1 cellular context compared by ENCODE assay signal in genomic region chr9:101601904-101602765, GRCh38.
TF ChIP-seq lines count a peak whose summit lies in the region.

No MANE protein-coding gene starts in this region.

TF ChIP-seq in HepG2, 621 proteins besides CTCF, POLR2A, EP300 and RAD21 (continued from another document):
- TF ChIP-seq TFDP1 (CRISPR knock-in tag; IDR thresholded peaks at IDR 0.05; ENCODE audit: borderline replicate concordance) (no peak), MYPOP (CRISPR knock-in tag; IDR thresholded peaks at IDR 0.05) (no peak), ZNF280B (CRISPR knock-in tag; IDR thresholded peaks at IDR 0.05; ENCODE audit: borderline replicate concordance) (no peak), ZNF382 (CRISPR knock-in tag; IDR thresholded peaks at IDR 0.05; ENCODE audit: borderline replicate concordance) (no peak), HNRNPK (IDR thresholded peaks at IDR 0.05; ENCODE audit: low read depth, low read length, poor library complexity, severe bottlenecking) (no peak), ARNTL (CRISPR knock-in tag; IDR thresholded peaks at IDR 0.05) (no peak), TOPORS (CRISPR knock-in tag; IDR thresholded peaks at IDR 0.05) (no peak), STAG1 (CRISPR knock-in tag; IDR thresholded peaks at IDR 0.05) (peak; percentile 69), TEAD3 (CRISPR knock-in tag; optimal IDR thresholded peaks at IDR 0.05; ENCODE audit: borderline replicate concordance) (no peak), SMC3 (IDR thresholded peaks at IDR 0.05; ENCODE audit: low read length) (peak; percentile 44; the same call in 1 of the 2 replicates), CEBPG (CRISPR knock-in tag; IDR thresholded peaks at IDR 0.05) (peak; percentile 32; the same call in 1 of the 2 replicates), NR3C1 (CRISPR knock-in tag; IDR thresholded peaks at IDR 0.05) (no peak), BRCA1 (CRISPR knock-in tag; IDR thresholded peaks at IDR 0.05) (no peak), PAWR (CRISPR knock-in tag; IDR thresholded peaks at IDR 0.05; ENCODE audit: borderline replicate concordance) (no peak), ZNF24 (IDR thresholded peaks at IDR 0.05) (no peak), SIN3B (IDR thresholded peaks at IDR 0.05; ENCODE audit: low read length) (no peak), GZF1 (CRISPR knock-in tag; IDR thresholded peaks at IDR 0.05) (no peak), ZNF564 (CRISPR knock-in tag; IDR thresholded peaks at IDR 0.05) (no peak)
